In genomic region chr14:68358978-68359861, GRCh38 we compare ENCODE assay signal across 1 cellular context.
TF ChIP-seq lines count a peak whose summit lies in the region.

No MANE protein-coding gene starts in this region.

TF ChIP-seq in WTC11, 78 proteins besides CTCF, POLR2A, EP300 and RAD21 (continued from another document):
- TF ChIP-seq STAT6 (CRISPR knock-in tag; conservative IDR thresholded peaks at IDR 0.05; ENCODE audit: low read depth): no peak
- TF ChIP-seq ZBTB43 (CRISPR knock-in tag; IDR thresholded peaks at IDR 0.05): no peak
- TF ChIP-seq, protein P1, sequence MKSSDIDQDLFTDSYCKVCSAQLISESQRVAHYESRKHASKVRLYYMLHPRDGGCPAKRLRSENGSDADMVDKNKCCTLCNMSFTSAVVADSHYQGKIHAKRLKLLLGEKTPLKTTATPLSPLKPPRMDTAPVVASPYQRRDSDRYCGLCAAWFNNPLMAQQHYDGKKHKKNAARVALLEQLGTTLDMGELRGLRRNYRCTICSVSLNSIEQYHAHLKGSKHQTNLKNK (CRISPR knock-in tag; IDR thresholded peaks at IDR 0.05): no peak
- TF ChIP-seq, protein P2, sequence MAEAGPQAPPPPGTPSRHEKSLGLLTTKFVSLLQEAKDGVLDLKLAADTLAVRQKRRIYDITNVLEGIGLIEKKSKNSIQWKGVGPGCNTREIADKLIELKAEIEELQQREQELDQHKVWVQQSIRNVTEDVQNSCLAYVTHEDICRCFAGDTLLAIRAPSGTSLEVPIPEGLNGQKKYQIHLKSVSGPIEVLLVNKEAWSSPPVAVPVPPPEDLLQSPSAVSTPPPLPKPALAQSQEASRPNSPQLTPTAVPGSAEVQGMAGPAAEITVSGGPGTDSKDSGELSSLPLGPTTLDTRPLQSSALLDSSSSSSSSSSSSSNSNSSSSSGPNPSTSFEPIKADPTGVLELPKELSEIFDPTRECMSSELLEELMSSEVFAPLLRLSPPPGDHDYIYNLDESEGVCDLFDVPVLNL (CRISPR knock-in tag; IDR thresholded peaks at IDR 0.05; ENCODE audit: borderline replicate concordance, low read depth): no peak
- no peak for TF ChIP-seq FOXP1 (CRISPR knock-in tag; IDR thresholded peaks at IDR 0.05; ENCODE audit: borderline replicate concordance)
- TF ChIP-seq, protein P3, sequence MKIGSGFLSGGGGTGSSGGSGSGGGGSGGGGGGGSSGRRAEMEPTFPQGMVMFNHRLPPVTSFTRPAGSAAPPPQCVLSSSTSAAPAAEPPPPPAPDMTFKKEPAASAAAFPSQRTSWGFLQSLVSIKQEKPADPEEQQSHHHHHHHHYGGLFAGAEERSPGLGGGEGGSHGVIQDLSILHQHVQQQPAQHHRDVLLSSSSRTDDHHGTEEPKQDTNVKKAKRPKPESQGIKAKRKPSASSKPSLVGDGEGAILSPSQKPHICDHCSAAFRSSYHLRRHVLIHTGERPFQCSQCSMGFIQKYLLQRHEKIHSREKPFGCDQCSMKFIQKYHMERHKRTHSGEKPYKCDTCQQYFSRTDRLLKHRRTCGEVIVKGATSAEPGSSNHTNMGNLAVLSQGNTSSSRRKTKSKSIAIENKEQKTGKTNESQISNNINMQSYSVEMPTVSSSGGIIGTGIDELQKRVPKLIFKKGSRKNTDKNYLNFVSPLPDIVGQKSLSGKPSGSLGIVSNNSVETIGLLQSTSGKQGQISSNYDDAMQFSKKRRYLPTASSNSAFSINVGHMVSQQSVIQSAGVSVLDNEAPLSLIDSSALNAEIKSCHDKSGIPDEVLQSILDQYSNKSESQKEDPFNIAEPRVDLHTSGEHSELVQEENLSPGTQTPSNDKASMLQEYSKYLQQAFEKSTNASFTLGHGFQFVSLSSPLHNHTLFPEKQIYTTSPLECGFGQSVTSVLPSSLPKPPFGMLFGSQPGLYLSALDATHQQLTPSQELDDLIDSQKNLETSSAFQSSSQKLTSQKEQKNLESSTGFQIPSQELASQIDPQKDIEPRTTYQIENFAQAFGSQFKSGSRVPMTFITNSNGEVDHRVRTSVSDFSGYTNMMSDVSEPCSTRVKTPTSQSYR (CRISPR knock-in tag; IDR thresholded peaks at IDR 0.05): no peak
- TF ChIP-seq ATF3 (CRISPR knock-in tag; conservative IDR thresholded peaks at IDR 0.05): no peak
- TF ChIP-seq, protein P4, sequence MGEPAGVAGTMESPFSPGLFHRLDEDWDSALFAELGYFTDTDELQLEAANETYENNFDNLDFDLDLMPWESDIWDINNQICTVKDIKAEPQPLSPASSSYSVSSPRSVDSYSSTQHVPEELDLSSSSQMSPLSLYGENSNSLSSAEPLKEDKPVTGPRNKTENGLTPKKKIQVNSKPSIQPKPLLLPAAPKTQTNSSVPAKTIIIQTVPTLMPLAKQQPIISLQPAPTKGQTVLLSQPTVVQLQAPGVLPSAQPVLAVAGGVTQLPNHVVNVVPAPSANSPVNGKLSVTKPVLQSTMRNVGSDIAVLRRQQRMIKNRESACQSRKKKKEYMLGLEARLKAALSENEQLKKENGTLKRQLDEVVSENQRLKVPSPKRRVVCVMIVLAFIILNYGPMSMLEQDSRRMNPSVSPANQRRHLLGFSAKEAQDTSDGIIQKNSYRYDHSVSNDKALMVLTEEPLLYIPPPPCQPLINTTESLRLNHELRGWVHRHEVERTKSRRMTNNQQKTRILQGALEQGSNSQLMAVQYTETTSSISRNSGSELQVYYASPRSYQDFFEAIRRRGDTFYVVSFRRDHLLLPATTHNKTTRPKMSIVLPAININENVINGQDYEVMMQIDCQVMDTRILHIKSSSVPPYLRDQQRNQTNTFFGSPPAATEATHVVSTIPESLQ (CRISPR knock-in tag; IDR thresholded peaks at IDR 0.05): no peak
- no peak for TF ChIP-seq EMX1 (CRISPR knock-in tag; IDR thresholded peaks at IDR 0.05)
- no peak for TF ChIP-seq ZNF263 (CRISPR knock-in tag; IDR thresholded peaks at IDR 0.05; ENCODE audit: low read depth)
- TF ChIP-seq USF1 (CRISPR knock-in tag; IDR thresholded peaks at IDR 0.05): no peak
- TF ChIP-seq GRHL2 (CRISPR knock-in tag; IDR thresholded peaks at IDR 0.05; ENCODE audit: insufficient replicate concordance, severe bottlenecking): no peak
